Comparison of ENCODE assay signal across 12 cellular contexts in the genomic region with DNA sequence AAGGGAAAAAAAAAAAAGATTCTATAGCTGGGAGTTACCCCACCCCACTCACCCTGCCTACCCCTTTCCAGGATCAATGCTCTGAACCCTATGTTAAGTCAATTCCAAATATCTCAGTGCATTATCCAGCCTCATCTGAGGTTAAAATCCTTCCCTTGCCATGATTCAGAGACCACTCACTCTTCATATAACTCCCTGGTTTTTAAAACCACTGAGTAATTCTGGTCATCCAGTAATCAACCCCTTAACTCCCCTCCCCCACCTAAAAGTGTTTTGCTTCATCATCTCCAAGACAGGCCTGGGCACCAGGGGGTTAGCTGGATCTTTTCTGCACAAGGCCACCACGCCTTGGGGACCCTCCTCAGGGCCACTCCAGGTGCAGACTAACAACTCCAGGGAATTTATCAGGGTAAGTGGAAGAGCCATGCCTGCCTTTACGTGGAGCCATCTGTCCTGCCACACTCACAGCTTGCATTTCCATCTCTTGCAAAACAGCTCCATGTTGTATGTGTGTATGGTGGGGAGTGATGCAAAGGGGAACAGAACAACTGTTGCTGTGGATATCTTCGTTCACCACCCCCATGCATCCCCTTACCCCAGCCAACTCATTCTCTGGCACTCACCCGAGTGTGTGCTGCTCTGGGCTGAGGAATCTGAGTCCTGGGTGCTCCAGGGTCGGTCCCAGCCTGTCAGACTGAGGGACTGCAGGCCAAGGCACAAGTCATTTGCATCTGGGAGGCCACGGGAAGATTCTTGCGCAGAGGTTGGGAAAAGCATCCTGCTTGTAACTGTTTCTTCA. TPM values are rescaled to one million over a fixed set of nuclear protein-coding genes. Genes with fewer than 3 reads are reported as not detected.
DNase-seq lines count a peak whose midpoint lies in the region; ATAC-seq and TF ChIP-seq lines count a peak whose summit lies in the region.
"Had no signal": no experiment of that assay in that cellular context is flagged by ENCODE, and none has a peak within 500 bp of the region (broad histone marks: within the 10 kb centered on the region; RNA-seq: fewer than 3 reads in every experiment).

No MANE protein-coding gene starts in this region.

- 17 to 66% methylated on average over 3 to 7 of the region's 7 CpGs for WGBS in endodermal cell (ENCODE audit: insufficient coverage in 1 of 2, insufficient read length in 1 of 2), 2 experiments
- WGBS in mammary epithelial cell (ENCODE audit: low coverage, missing lambda C conversion rate): 76% methylated on average over 6 of the region's 7 CpGs

- DNase-seq in AG08396 (ENCODE audit: low spot score) (peak; percentile 23), NCI-H2171 (lab: John Stamatoyannopoulos, UW) (peak; percentile 34), endodermal cell (peak; percentile 65), mammary epithelial cell (no peak)
- DNase-seq in activated T-cell treated with anti-CD3 and anti-CD28 coated beads, Interleukin-2, amount 50 U/mL, for 1 hour: no peak
- DNase-seq: activated naive CD8-positive, alpha-beta T cell treated with anti-CD3 and anti-CD28 coated beads for 36 hours; natural killer cell; NCI-H774 had no signal

- peaks cover 50% of the 10 kb centered on the region for H3K4me1 Mint-ChIP-seq in endodermal cell
- H3K4me1 Mint-ChIP-seq: natural killer cell had no signal

- intact Hi-C loops in mammary epithelial cell (cut with micrococcal nuclease): no loop called here

- TF ChIP-seq CTCF in endodermal cell (conservative IDR thresholded peaks at IDR 0.05): no peak
- TF ChIP-seq CTCF in mammary epithelial cell (conservative IDR thresholded peaks at IDR 0.05 in 1 of 2, IDR thresholded peaks at IDR 0.05 in 1 of 2; ENCODE audit: extremely low read depth in 1 of 2, insufficient read depth in 1 of 2, low read depth in 1 of 2, low read length in 2 of 2): no peak

- peaks cover 2% of the 10 kb centered on the region for H3K27me3 Mint-ChIP-seq in endodermal cell (ENCODE audit: insufficient read depth)

- no peak overlapping the region for H3K4me3 Mint-ChIP-seq in endodermal cell
- H3K4me3 Mint-ChIP-seq: activated naive CD8-positive, alpha-beta T cell treated with anti-CD3 and anti-CD28 coated beads for 36 hours; natural killer cell had no signal

- H3K9me3 Mint-ChIP-seq in endodermal cell: no peaks in the 10 kb centered on the region
- H3K9me3 Mint-ChIP-seq: activated naive CD8-positive, alpha-beta T cell treated with anti-CD3 and anti-CD28 coated beads for 36 hours; natural killer cell had no signal

- in situ Hi-C loops in mammary epithelial cell (cut with MboI; ENCODE audit: low sequenced_read_pairs in 2 of 2): no loop called here

- H3K4me1 ChIP-seq in endodermal cell (ENCODE audit: control insufficient read depth, insufficient read depth, low read length) (peaks cover 14% of the 10 kb centered on the region), neuron (ENCODE audit: insufficient read depth, low read length) (peaks cover 15% of the 10 kb centered on the region), mammary epithelial cell (ENCODE audit: insufficient read depth, low read length) (peaks cover 5% of the 10 kb centered on the region)

- no peak overlapping the region for H3K27ac Mint-ChIP-seq in endodermal cell
- H3K27ac Mint-ChIP-seq: activated naive CD8-positive, alpha-beta T cell treated with anti-CD3 and anti-CD28 coated beads for 36 hours; natural killer cell had no signal

- no peaks in the 10 kb centered on the region for H4K20me1 ChIP-seq in mammary epithelial cell (ENCODE audit: insufficient read depth, low read length)

- no peaks in the 10 kb centered on the region for H3K36me3 Mint-ChIP-seq in endodermal cell (ENCODE audit: low read depth)
- H3K36me3 Mint-ChIP-seq: activated naive CD8-positive, alpha-beta T cell treated with anti-CD3 and anti-CD28 coated beads for 36 hours; natural killer cell had no signal

- no peaks in the 10 kb centered on the region for H3K27me3 ChIP-seq in endodermal cell (ENCODE audit: control insufficient read depth, insufficient read depth, low read length, poor library complexity, severe bottlenecking)
- H3K27me3 ChIP-seq in neuron (ENCODE audit: insufficient read depth, low read length): peaks cover 14% of the 10 kb centered on the region
- H3K27me3 ChIP-seq in mammary epithelial cell (ENCODE audit: insufficient read depth, low read length): no peaks in the 10 kb centered on the region

- H3K9ac ChIP-seq in endodermal cell (ENCODE audit: extremely low read depth, low read length, poor library complexity, severe bottlenecking) (no peak overlapping the region), mammary epithelial cell (ENCODE audit: insufficient read depth, low read length) (no peak overlapping the region)

- no peak overlapping the region for H3K4me3 ChIP-seq in endodermal cell (ENCODE audit: low read length)
- H3K4me3 ChIP-seq in neuron (ENCODE audit: low read length): peak overlapping the region; percentile 41
- H3K4me3 ChIP-seq in mammary epithelial cell (replicated peaks in 1 of 3; ENCODE audit: insufficient read depth in 1 of 3, low read depth in 2 of 3, low read length in 3 of 3): no peak overlapping the region

- H3K36me3 ChIP-seq in endodermal cell (ENCODE audit: control insufficient read depth, insufficient read depth, low read length): no peaks in the 10 kb centered on the region
- no peaks in the 10 kb centered on the region for H3K36me3 ChIP-seq in neuron (ENCODE audit: insufficient read depth, low read length)
- no peaks in the 10 kb centered on the region for H3K36me3 ChIP-seq in mammary epithelial cell (ENCODE audit: insufficient read depth, low read length)

- no TSS peak for BruUV-seq in mammary epithelial cell (replicated peaks; lab: Mats Ljungman, UMichigan)

- peak overlapping the region; percentile 41 for H2AFZ ChIP-seq in neuron (ENCODE audit: low read depth, low read length)
- no peak overlapping the region for H2AFZ ChIP-seq in mammary epithelial cell (ENCODE audit: low read depth, low read length)

- H3K4me2 ChIP-seq in mammary epithelial cell (ENCODE audit: insufficient read depth, low read depth, low read length): no peak overlapping the region

- CTCF ChIA-PET in mammary epithelial cell (lab: Charles Lee; ENCODE audit: low non-redundant PET): no interaction called here

- dilution Hi-C loops in mammary epithelial cell (cut with HindIII; ENCODE audit: low sequenced_read_pairs): no loop called here

- H3K9me3 ChIP-seq in endodermal cell (ENCODE audit: control insufficient read depth, low read length) (no peaks in the 10 kb centered on the region), neuron (ENCODE audit: low read length) (no peaks in the 10 kb centered on the region), mammary epithelial cell (replicated peaks; ENCODE audit: insufficient read depth, low read length) (no peaks in the 10 kb centered on the region)

- ATAC-seq in HG03097 (IDR thresholded peaks at IDR 0.05; ENCODE audit: low FRiP score, unreplicated experiment) (no peak), GM19035 (IDR thresholded peaks at IDR 0.05; ENCODE audit: unreplicated experiment) (no peak)

- H3K79me2 ChIP-seq in mammary epithelial cell (ENCODE audit: insufficient read depth, low read length): no peaks in the 10 kb centered on the region

- no peak overlapping the region for H3K27ac ChIP-seq in endodermal cell (ENCODE audit: low read depth, low read length)
- H3K27ac ChIP-seq in mammary epithelial cell (ENCODE audit: insufficient read depth, low read depth, low read length): no peak overlapping the region
- H3K27ac ChIP-seq: C4-2B had no signal

RNA-seq across cellular contexts. Expression of gene RPS17, which starts 30.7 kb away (rescaled TPM):
- 1,000 to 10,000 TPM; 1,918 to 2,023 TPM for total RNA-seq in endodermal cell
- 2,836 TPM for polyA plus RNA-seq in endodermal cell (2013, experiment 1 of 2)
- polyA plus RNA-seq in endodermal cell (2013, experiment 2 of 2): 2,786 TPM
- total RNA-seq in mammary epithelial cell: 1,000 to 10,000 TPM; 1,069 to 1,616 TPM
- polyA plus RNA-seq in mammary epithelial cell: 4,815 TPM
- polyA minus RNA-seq in mammary epithelial cell: 502 TPM

Comparison
In these comparisons a context has a peak if more than half of its experiments do, and no peak if none do; other contexts are left out.
1. DNase-seq: peak in AG08396 (single experiment), NCI-H2171 (single experiment) and endodermal cell (single experiment); none in mammary epithelial cell (single experiment) and activated T-cell treated with anti-CD3 and anti-CD28 coated beads, Interleukin-2, amount 50 U/mL, for 1 hour (single experiment).